In the genomic region with DNA sequence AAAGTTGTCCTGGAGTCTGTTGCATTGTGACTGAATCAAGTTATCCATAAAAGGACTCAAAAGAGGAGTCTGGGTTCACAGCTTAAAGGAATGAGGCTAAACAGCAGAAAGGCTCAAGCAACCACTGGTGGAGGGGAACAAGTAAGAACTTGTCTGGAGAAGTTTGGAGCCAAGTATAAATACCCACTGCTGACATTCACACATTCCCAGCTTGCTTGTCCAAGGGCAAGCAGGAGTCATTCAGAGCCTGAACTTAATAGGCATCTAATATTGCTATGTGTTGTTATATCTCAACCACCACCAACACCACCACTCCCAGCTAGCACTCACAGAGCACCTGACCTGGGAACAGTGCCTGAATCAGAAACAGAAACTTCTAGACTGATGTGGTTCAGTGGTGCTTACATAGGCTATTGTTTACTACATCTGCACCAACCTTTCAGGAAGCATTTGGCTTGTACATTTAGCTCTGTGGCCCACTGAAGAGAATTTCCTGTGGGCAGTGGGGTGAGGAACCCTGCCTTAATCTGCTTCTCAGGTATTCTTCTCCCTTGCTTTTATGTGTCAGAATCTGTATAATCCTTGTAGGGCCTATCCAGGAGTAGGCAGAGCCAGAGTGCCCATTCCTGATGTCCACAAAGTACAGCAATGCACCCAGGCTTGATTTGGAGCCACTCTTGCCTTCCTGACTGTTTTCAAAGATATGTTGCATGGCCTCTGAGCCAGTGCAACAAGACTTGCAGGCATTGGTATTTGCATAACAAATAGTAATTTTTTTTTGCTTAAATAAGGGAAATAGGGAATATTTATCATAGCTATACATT, we compare ENCODE assay signal across 8 cellular contexts. TPM values are rescaled to one million over a fixed set of nuclear protein-coding genes. Genes with fewer than 3 reads are reported as not detected.
DNase-seq lines count a peak whose midpoint lies in the region; ATAC-seq, FAIRE-seq and TF ChIP-seq lines count a peak whose summit lies in the region.
"Not testable (repeated sequence)": the region's sequence is repeated elsewhere in the genome, so short reads cannot be mapped to it uniquely, and the experiment has no call there.

No MANE protein-coding gene starts in this region.

- peak overlapping the region; percentile 95 for H3K27ac Mint-ChIP-seq in chondrocyte (ENCODE audit: unreplicated experiment)

- H3K9me3 ChIP-seq in A549, SK-N-SH, prostate gland: not testable (repeated sequence)

- not testable (repeated sequence) for H3K79me2 ChIP-seq in SK-N-SH (ENCODE audit: insufficient read depth)

- TF ChIP-seq POLR2A in A549 (IDR thresholded peaks at IDR 0.05; ENCODE audit: low read length); prostate gland (IDR thresholded peaks at IDR 0.05): not testable (repeated sequence)

- H4K20me1 ChIP-seq in SK-N-SH (ENCODE audit: insufficient read depth) = not testable (repeated sequence)

- DNase-seq in A549 (ENCODE audit: low read depth in 1 of 2, low spot score in 1 of 2); SK-N-SH; chondrocyte (ENCODE audit: low spot score): not testable (repeated sequence)
- peak; percentile 49 for DNase-seq in H4 (ENCODE audit: low spot score)
- peak; percentile 59 for DNase-seq in iris pigment epithelial cell (ENCODE audit: low read depth)
- DNase-seq in prostate gland (ENCODE audit: low spot score) = peak; percentile 50

- CTCF ChIA-PET in A549 (lab: Yijun Ruan, JAX) = interaction anchor here (0.6 to 3.9 kb wide), 9 partner anchors 10 to 254 kb away, joined by 3 to 23 read pairs (median 3); partner anchors contain the start of gene SCN3A
- CTCF ChIA-PET in SK-N-SH (lab: Yijun Ruan, JAX) = interaction anchor here (0.7 to 7.9 kb wide), 6 partner anchors 11 to 342 kb away, joined by 3 to 62 read pairs (median 21); partner anchors contain the start of genes SCN2A and SCN3A

- not testable (repeated sequence) for TF ChIP-seq CTCF in A549 (IDR thresholded peaks at IDR 0.05); SK-N-SH (IDR thresholded peaks at IDR 0.05); chondrocyte (IDR thresholded peaks at IDR 0.05); prostate gland (IDR thresholded peaks at IDR 0.05)

- intact Hi-C loops in prostate gland (cut with DNase I) = not testable (repeated sequence)

- H3K9me3 Mint-ChIP-seq in chondrocyte (ENCODE audit: low read depth) = not testable (repeated sequence)

- POLR2A ChIA-PET in A549 (lab: Yijun Ruan, JAX); SK-N-SH (lab: Yijun Ruan, JAX): not testable (repeated sequence)

- H3K4me2 ChIP-seq in A549 = not testable (repeated sequence)
- peak overlapping the region; percentile 2; the same call in 1 of the 2 replicates for H3K4me2 ChIP-seq in SK-N-SH

- not testable (repeated sequence) for H3K4me3 Mint-ChIP-seq in chondrocyte (ENCODE audit: unreplicated experiment)

- peak overlapping the region; percentile 74 for H2AFZ ChIP-seq in SK-N-SH (ENCODE audit: low read depth)

- ATAC-seq in A549 (peak; percentile 49; a peak in 4 of 6 replicates), GM18909 (IDR thresholded peaks at IDR 0.05; ENCODE audit: poor library complexity, unreplicated experiment) (peak; percentile 82), HG03342 (IDR thresholded peaks at IDR 0.05; ENCODE audit: unreplicated experiment) (peak; percentile 78)

- H3K27me3 Mint-ChIP-seq in chondrocyte (ENCODE audit: low read depth) = not testable (repeated sequence)

- H3K36me3 ChIP-seq in SK-N-SH (replicated peaks in 1 of 2; ENCODE audit: control insufficient read depth in 1 of 2, insufficient read depth in 2 of 2, low read length in 1 of 2); prostate gland: not testable (repeated sequence)

- H3K9ac ChIP-seq in SK-N-SH = peak overlapping the region; percentile 18; the same call in 1 of the 2 replicates

- H3K27ac ChIP-seq in A549 (peak overlapping the region in 1 of 2 experiments; percentile 57; a peak in 3 of 6 replicates), SK-N-SH (ENCODE audit: low read depth in 2 of 2, low read length in 1 of 2) (peak overlapping the region; percentile 67 to 75; a peak in 3 of 4 replicates), prostate gland (peak overlapping the region; percentile 41 to 45)

- FAIRE-seq in A549 (lab: Jason Lieb, UNC) = not testable (repeated sequence)

- H3K4me1 ChIP-seq in A549 = peaks cover 21% of the 10 kb centered on the region
- peaks cover 0 to 18% of the 10 kb centered on the region in 2 experiments; a peak in 2 of 4 replicates for H3K4me1 ChIP-seq in SK-N-SH (ENCODE audit: control insufficient read depth in 1 of 2, insufficient read depth in 2 of 2, low read depth in 1 of 2, low read length in 1 of 2)
- H3K4me1 ChIP-seq in prostate gland (replicated peaks) = not testable (repeated sequence)

- TF ChIP-seq RAD21 in A549 (conservative IDR thresholded peaks at IDR 0.05 in 1 of 2, IDR thresholded peaks at IDR 0.05 in 1 of 2); SK-N-SH (IDR thresholded peaks at IDR 0.05; ENCODE audit: low read length): not testable (repeated sequence)

- not testable (repeated sequence) for TF ChIP-seq EP300 in A549 (IDR thresholded peaks at IDR 0.05); SK-N-SH (IDR thresholded peaks at IDR 0.05; ENCODE audit: borderline replicate concordance in 1 of 2, low read depth in 1 of 2, low read length in 1 of 2)

- H3K36me3 Mint-ChIP-seq in chondrocyte (ENCODE audit: low read depth) = not testable (repeated sequence)

- H3K4me3 ChIP-seq in A549; SK-N-SH (ENCODE audit: low read depth in 2 of 2, low read length in 1 of 2); prostate gland: not testable (repeated sequence)

- not testable (repeated sequence) for H3K27me3 ChIP-seq in SK-N-SH (ENCODE audit: insufficient read depth); prostate gland (replicated peaks; ENCODE audit: insufficient read depth)

- H3F3A ChIP-seq in SK-N-SH (replicated peaks; ENCODE audit: insufficient read depth) = peaks cover 17% of the 10 kb centered on the region

- H3K4me1 Mint-ChIP-seq in chondrocyte (ENCODE audit: low read depth) = peaks cover 48% of the 10 kb centered on the region

- H3K9me2 ChIP-seq in SK-N-SH = not testable (repeated sequence)

RNA-seq across cellular contexts. Expression of gene SLC38A11, which starts 36.5 kb away (rescaled TPM):
- polyA plus RNA-seq in A549 (2011; rRNA removed) (0.22 and 0.53 TPM in 2 replicates), A549 (2017; fragmentation: RNase III; extraction: RNeasy Plus Mini Kit Qiagen cat#74134 plus additional on column Dnase treatment) (0.05 to 0.11 TPM (median 0.07 TPM) in 3 replicates), SK-N-SH (2012; rRNA removed) (not detected in 2 replicates)
- polyA plus RNA-seq in A549 (2012; cell fraction: cytosol; rRNA removed) = not detected in 2 replicates
- polyA plus RNA-seq in A549 (2012; cell fraction: nucleus; rRNA removed) = not detected in 2 replicates
- 0.34 and 0.83 TPM in 2 replicates for polyA minus RNA-seq in A549 (2011; rRNA and poly(A)+ RNA removed)
- total RNA-seq in H4 (2014; rRNA removed; shearing (Covaris generic)) = not detected in 2 replicates
- polyA plus RNA-seq in SK-N-SH (2012; cell fraction: cytosol; rRNA removed) = 0.01 and 0.05 TPM in 2 replicates
- 0.05 TPM in 1 of 2 replicates, not detected in the other for polyA plus RNA-seq in SK-N-SH (2012; cell fraction: nucleus; rRNA removed)
- total RNA-seq in chondrocyte (0.12 to 0.36 TPM (median 0.18 TPM) in 3 replicates), prostate gland (1 to 10 TPM; 2.8 to 3.0 TPM)
